8 cellular contexts compared by ENCODE assay signal in the genomic region with DNA sequence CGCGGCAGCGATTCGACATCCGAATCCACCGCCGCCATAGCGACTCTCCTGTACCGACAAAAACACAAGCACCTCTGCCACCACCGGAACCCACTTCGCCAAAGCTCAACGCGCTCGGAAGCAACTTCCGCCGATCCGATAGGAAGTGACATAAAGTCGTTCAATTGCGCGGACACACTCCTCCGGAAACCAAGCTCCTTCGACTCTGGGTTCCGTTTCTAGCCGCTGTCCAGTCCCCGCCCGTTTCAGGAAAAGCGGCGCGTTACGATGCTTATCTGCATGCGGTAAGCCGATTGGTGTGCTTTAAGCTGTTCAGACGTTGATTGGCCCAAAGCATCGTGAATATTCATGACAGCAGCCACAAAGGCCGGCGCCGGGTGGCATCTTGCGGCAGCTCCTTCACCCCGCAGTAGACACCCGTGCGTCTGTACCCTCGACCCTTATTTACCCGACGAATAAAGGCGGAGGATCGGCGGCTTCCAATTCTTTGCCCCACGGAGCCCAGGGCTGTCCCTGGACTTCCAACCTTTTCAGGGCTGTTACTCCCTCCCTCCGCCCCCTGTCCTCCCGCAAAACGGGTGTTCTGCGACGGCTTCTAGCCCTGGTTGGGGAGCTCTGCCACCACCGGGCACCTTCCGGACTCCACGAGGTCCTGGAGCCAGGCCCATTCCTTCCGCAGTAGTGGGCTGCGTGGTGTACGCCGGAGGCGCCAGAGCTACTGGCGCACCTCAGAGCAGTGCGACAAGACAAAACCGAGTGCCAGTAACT. TPM values are rescaled to one million over a fixed set of nuclear protein-coding genes. Genes with fewer than 3 reads are reported as not detected.
DNase-seq lines count a peak whose midpoint lies in the region; ATAC-seq, FAIRE-seq and TF ChIP-seq lines count a peak whose summit lies in the region.

A gene with protein sequence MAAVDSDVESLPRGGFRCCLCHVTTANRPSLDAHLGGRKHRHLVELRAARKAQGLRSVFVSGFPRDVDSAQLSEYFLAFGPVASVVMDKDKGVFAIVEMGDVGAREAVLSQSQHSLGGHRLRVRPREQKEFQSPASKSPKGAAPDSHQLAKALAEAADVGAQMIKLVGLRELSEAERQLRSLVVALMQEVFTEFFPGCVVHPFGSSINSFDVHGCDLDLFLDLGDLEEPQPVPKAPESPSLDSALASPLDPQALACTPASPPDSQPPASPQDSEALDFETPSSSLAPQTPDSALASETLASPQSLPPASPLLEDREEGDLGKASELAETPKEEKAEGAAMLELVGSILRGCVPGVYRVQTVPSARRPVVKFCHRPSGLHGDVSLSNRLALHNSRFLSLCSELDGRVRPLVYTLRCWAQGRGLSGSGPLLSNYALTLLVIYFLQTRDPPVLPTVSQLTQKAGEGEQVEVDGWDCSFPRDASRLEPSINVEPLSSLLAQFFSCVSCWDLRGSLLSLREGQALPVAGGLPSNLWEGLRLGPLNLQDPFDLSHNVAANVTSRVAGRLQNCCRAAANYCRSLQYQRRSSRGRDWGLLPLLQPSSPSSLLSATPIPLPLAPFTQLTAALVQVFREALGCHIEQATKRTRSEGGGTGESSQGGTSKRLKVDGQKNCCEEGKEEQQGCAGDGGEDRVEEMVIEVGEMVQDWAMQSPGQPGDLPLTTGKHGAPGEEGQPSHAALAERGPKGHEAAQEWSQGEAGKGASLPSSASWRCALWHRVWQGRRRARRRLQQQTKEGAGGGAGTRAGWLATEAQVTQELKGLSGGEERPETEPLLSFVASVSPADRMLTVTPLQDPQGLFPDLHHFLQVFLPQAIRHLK (minus strand): TSS at position 76 of the 768 bp plus-strand sequence. CDS start 38 bp downstream, at position 38.

- no peaks in the 10 kb centered on the region for H3K27me3 ChIP-seq in Loucy (ENCODE audit: insufficient read depth, low read length, poor library complexity, severe bottlenecking)

- FAIRE-seq in H54 (lab: Jason Lieb, UNC): peak; percentile 81

- peaks cover 60% of the 10 kb centered on the region for H3K79me2 ChIP-seq in Loucy (ENCODE audit: insufficient read depth, low read length)

- peak; percentile 96 for ATAC-seq in natural killer cell treated with Interleukin-12 subunit alpha and Interleukin-12 subunit beta and Interleukin-15 and Interleukin-18, amount 100 ng/mL, for 72 hours
- ATAC-seq in stimulated activated naive CD8-positive, alpha-beta T cell treated with anti-CD3 and anti-CD28 coated beads, Interleukin-15, Interleukin-2, amounts not matched to agents 100 U/mL and 50 U/mL, for 24 hours: peak; percentile 93

- H3K9me3 Mint-ChIP-seq in natural killer cell treated with Interleukin-12 subunit alpha and Interleukin-12 subunit beta and Interleukin-15 and Interleukin-18, amount 100 ng/mL, for 72 hours: no peaks in the 10 kb centered on the region

- TF ChIP-seq CTCF in Loucy (conservative IDR thresholded peaks at IDR 0.05; ENCODE audit: low read length) (no peak), fibroblast of pulmonary artery (IDR thresholded peaks at IDR 0.05; ENCODE audit: low read length, missing control alignments) (no peak)

- no peaks in the 10 kb centered on the region for H3K27me3 Mint-ChIP-seq in natural killer cell treated with Interleukin-12 subunit alpha and Interleukin-12 subunit beta and Interleukin-15 and Interleukin-18, amount 100 ng/mL, for 72 hours

- peak within 1 kb of the TSS; percentile 87 for H3K4me2 ChIP-seq in Loucy (ENCODE audit: low read depth, low read length, poor library complexity, severe bottlenecking)

- H3K9me3 ChIP-seq in Loucy (ENCODE audit: insufficient read depth, low read depth, low read length): no peaks in the 10 kb centered on the region

- peak within 1 kb of the TSS; percentile 93 for H3K9ac ChIP-seq in Loucy (ENCODE audit: low read depth, low read length, poor library complexity, severe bottlenecking)

- peaks cover 20% of the 10 kb centered on the region for H4K20me1 ChIP-seq in Loucy (ENCODE audit: insufficient read depth, low read length, poor library complexity, severe bottlenecking)

- H3K36me3 ChIP-seq in Loucy (ENCODE audit: insufficient read depth, low read length): peaks cover 36% of the 10 kb centered on the region; the same call in 1 of the 2 replicates

- no peaks in the 10 kb centered on the region for H3K9me2 ChIP-seq in Loucy (replicated peaks; ENCODE audit: low read depth, low read length)

- H3K4me1 ChIP-seq in Loucy (ENCODE audit: insufficient read depth, low read length, poor library complexity, severe bottlenecking): peaks cover 26% of the 10 kb centered on the region

- TF ChIP-seq POLR2A in H54 (IDR thresholded peaks at IDR 0.05; ENCODE audit: low read depth, low read length) (peak; percentile 90), Raji (IDR thresholded peaks at IDR 0.05; ENCODE audit: insufficient read depth, low read depth, low read length) (peak; percentile 98)

- H3K36me3 Mint-ChIP-seq in natural killer cell treated with Interleukin-12 subunit alpha and Interleukin-12 subunit beta and Interleukin-15 and Interleukin-18, amount 100 ng/mL, for 72 hours: peaks cover 13% of the 10 kb centered on the region

- H3F3A ChIP-seq in Loucy (ENCODE audit: low read depth): peaks cover 12% of the 10 kb centered on the region

- peak within 1 kb of the TSS; percentile 69 for H2AFZ ChIP-seq in Loucy (ENCODE audit: low read length)

- H3K4me3 ChIP-seq in Loucy (ENCODE audit: low read length, poor library complexity, severe bottlenecking) (peak within 1 kb of the TSS; percentile 93), fibroblast of pulmonary artery (replicated peaks; ENCODE audit: low read depth, low read length) (peak within 1 kb of the TSS; percentile 82)

- H3K4me3 Mint-ChIP-seq in natural killer cell treated with Interleukin-12 subunit alpha and Interleukin-12 subunit beta and Interleukin-15 and Interleukin-18, amount 100 ng/mL, for 72 hours: peak within 1 kb of the TSS; percentile 98

- H3K27ac Mint-ChIP-seq in natural killer cell treated with Interleukin-12 subunit alpha and Interleukin-12 subunit beta and Interleukin-15 and Interleukin-18, amount 100 ng/mL, for 72 hours: peak within 1 kb of the TSS; percentile 94 to 96

- peak; percentile 99 for DNase-seq in EL
- DNase-seq in H54 (ENCODE audit: insufficient read length, low spot score): peak; percentile 82
- DNase-seq in activated T-helper 9 cell treated with anti-CD3 and anti-CD28 coated beads, Interleukin-2, amount 50 U/mL, for 16 hours (ENCODE audit: low read depth): peak; percentile 92
- DNase-seq in fibroblast of pulmonary artery (ENCODE audit: low read depth): peak; percentile 99
- DNase-seq in natural killer cell treated with Interleukin-12 subunit alpha and Interleukin-12 subunit beta and Interleukin-15 and Interleukin-18, amount 100 ng/mL, for 72 hours (ENCODE audit: low spot score): peak; percentile 97
- peak; percentile 94 for DNase-seq in stimulated activated naive CD8-positive, alpha-beta T cell treated with anti-CD3 and anti-CD28 coated beads, Interleukin-15, Interleukin-2, amounts not matched to agents 100 U/mL and 50 U/mL, for 24 hours

- H3K4me1 Mint-ChIP-seq in natural killer cell treated with Interleukin-12 subunit alpha and Interleukin-12 subunit beta and Interleukin-15 and Interleukin-18, amount 100 ng/mL, for 72 hours (ENCODE audit: low read depth in 2 of 2): peaks cover 21 to 42% of the 10 kb centered on the region in 2 donors

RNA-seq across cellular contexts. Expression of the gene that starts here (rescaled TPM):
- total RNA-seq in natural killer cell treated with Interleukin-12 subunit alpha and Interleukin-12 subunit beta and Interleukin-15 and Interleukin-18, amount 100 ng/mL, for 72 hours: 10 to 100 TPM; 24.1 to 35.7 TPM

Comparison
In these comparisons a context has a peak if more than half of its experiments do, and no peak if none do; other contexts are left out.
1. Peak in every context shown above with its lines: DNase-seq, ATAC-seq and H3K4me3 ChIP-seq.